Comparison of ENCODE assay signal across 11 cellular contexts in the genomic region with DNA sequence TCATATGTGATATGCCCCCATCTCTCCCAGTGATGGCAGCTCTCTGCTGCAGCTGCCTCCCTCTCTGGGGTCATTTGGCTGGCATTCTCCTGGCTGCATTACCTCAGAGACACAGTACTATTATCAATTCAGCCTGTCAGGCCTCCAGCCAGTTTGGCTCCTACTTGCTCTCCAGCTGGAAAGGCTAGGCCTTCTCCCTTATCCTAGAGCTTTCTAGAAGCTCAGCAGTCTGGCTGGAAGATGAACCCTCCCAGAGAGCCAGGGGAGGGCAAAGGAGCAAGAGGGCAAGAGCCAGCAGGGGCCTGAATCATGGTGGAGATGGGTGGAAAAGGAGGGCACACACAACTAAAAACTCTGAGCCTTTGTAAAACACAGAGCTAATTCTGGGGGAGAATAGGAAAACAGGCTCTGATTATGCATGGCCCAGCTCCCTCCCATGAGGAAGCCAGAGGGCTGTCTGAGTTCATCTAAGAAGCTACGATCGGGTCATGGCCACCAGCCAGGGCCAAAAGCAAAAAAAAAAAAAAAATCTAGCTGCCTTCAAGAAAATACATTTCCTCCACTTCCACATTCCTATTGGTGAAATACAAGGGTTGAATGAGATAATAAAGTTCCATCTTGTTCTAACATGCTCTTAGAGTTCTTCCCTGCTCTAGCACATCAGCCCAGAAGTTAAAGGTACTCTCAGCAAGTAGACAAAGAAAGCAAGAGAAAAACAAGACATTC. TPM values are rescaled to one million over a fixed set of nuclear protein-coding genes. Genes with fewer than 3 reads are reported as not detected.
DNase-seq lines count a peak whose midpoint lies in the region; ATAC-seq and TF ChIP-seq lines count a peak whose summit lies in the region.
"Had no signal": no experiment of that assay in that cellular context is flagged by ENCODE, and none has a peak within 500 bp of the region (broad histone marks: within the 10 kb centered on the region; RNA-seq: fewer than 3 reads in every experiment).

No MANE protein-coding gene starts in this region.

- H3K27ac ChIP-seq in SK-N-SH (ENCODE audit: low read depth in 2 of 2, low read length in 1 of 2) (peak overlapping the region; percentile 71 to 86; a peak in 3 of 4 replicates), epithelial cell of prostate (peak overlapping the region; percentile 100), left lung (peak overlapping the region; percentile 5 to 45), substantia nigra (ENCODE audit: low read depth, low read length, poor library complexity, severe bottlenecking) (peak overlapping the region; percentile 83), WERI-Rb-1 (no peak overlapping the region)
- H3K27ac ChIP-seq: suprapubic skin had no signal

- POLR2A ChIA-PET in SK-N-SH (lab: Yijun Ruan, JAX), result no interaction called here

- peaks cover 33 to 45% of the 10 kb centered on the region in 2 experiments for H3K4me1 ChIP-seq in SK-N-SH (ENCODE audit: control insufficient read depth in 1 of 2, insufficient read depth in 2 of 2, low read depth in 1 of 2, low read length in 1 of 2)
- peaks cover 31 to 43% of the 10 kb centered on the region in 2 donors for H3K4me1 ChIP-seq in left lung

- no peak for TF ChIP-seq CTCF in SK-N-SH (IDR thresholded peaks at IDR 0.05)
- no peak for TF ChIP-seq CTCF in left lung (IDR thresholded peaks at IDR 0.05)
- TF ChIP-seq CTCF in WERI-Rb-1 (IDR thresholded peaks at IDR 0.05; ENCODE audit: low read depth, low read length), result no peak

- H3K4me2 ChIP-seq in SK-N-SH, result peak overlapping the region; percentile 24; the same call in 1 of the 2 replicates

- no peak overlapping the region for H2AFZ ChIP-seq in SK-N-SH (ENCODE audit: low read depth)

- 0 out of 4 replicates have a peak, but pooled peaks of 1 of the 2 experiments have one; percentile 11 for TF ChIP-seq EP300 in SK-N-SH (IDR thresholded peaks at IDR 0.05; ENCODE audit: borderline replicate concordance in 1 of 2, low read depth in 1 of 2, low read length in 1 of 2)

- no peak overlapping the region for H3K4me3 ChIP-seq in SK-N-SH (ENCODE audit: low read depth in 2 of 2, low read length in 1 of 2)
- no peak overlapping the region for H3K4me3 ChIP-seq in left lung
- H3K4me3 ChIP-seq in WERI-Rb-1 (ENCODE audit: low read depth, low read length), result no peak overlapping the region
- H3K4me3 ChIP-seq: suprapubic skin had no signal

- H3K9me3 ChIP-seq in SK-N-SH (no peaks in the 10 kb centered on the region), left lung (no peaks in the 10 kb centered on the region), WERI-Rb-1 (ENCODE audit: severe bottlenecking) (no peaks in the 10 kb centered on the region)
- H3K9me3 ChIP-seq: suprapubic skin had no signal

- no peak for TF ChIP-seq RAD21 in SK-N-SH (IDR thresholded peaks at IDR 0.05; ENCODE audit: low read length)

- peaks cover 7% of the 10 kb centered on the region for H3F3A ChIP-seq in SK-N-SH (replicated peaks; ENCODE audit: insufficient read depth)

- peak; percentile 31 for ATAC-seq in left lung
- no peak for ATAC-seq in HG02885 (IDR thresholded peaks at IDR 0.05; ENCODE audit: poor library complexity, unreplicated experiment)

- H3K27me3 ChIP-seq in SK-N-SH (ENCODE audit: insufficient read depth) (no peaks in the 10 kb centered on the region), left lung (no peaks in the 10 kb centered on the region), WERI-Rb-1 (ENCODE audit: insufficient read depth, low read depth, severe bottlenecking) (peaks cover 38% of the 10 kb centered on the region)
- H3K27me3 ChIP-seq: suprapubic skin had no signal

- WGBS in SK-N-SH (ENCODE audit: low lambda C conversion rate), result 39% methylated on average over 2 of the region's 2 CpGs

- no peaks in the 10 kb centered on the region for H4K20me1 ChIP-seq in SK-N-SH (ENCODE audit: insufficient read depth)

- no peak for DNase-seq in SK-N-SH
- no peak for DNase-seq in epithelial cell of prostate (ENCODE audit: low read depth, low spot score)
- no peak for DNase-seq in left lung
- peak in 48 of 49 donors; percentile 17 to 89 (median 68) for DNase-seq in substantia nigra (lab: John Stamatoyannopoulos, UW)
- no peak for DNase-seq in WERI-Rb-1
- no peak for DNase-seq in effector CD8-positive, alpha-beta T cell (lab: John Stamatoyannopoulos, UW)
- DNase-seq in activated gamma-delta T cell treated with Interleukin-2 at 50 U/mL for 16 hours, result no peak
- DNase-seq: activated CD4-positive, alpha-beta memory T cell treated with anti-CD3 and anti-CD28 coated beads for 36 hours; stimulated activated CD4-positive, alpha-beta T cell treated with anti-CD3 and anti-CD28 coated beads, Interleukin-15, amount 100 ng/mL, for 24 hours had no signal

- H3K9me2 ChIP-seq in SK-N-SH, result no peaks in the 10 kb centered on the region

- intact Hi-C loops in left lung (cut with DNase I), result no loop called here

- H3K36me3 ChIP-seq in SK-N-SH (replicated peaks in 1 of 2; ENCODE audit: control insufficient read depth in 1 of 2, insufficient read depth in 2 of 2, low read length in 1 of 2) (no peaks in the 10 kb centered on the region), left lung (no peaks in the 10 kb centered on the region), WERI-Rb-1 (no peaks in the 10 kb centered on the region)

- CTCF ChIA-PET in SK-N-SH (lab: Yijun Ruan, JAX), result interaction anchor here (0.7 to 3.7 kb wide), 8 partner anchors 13 to 77 kb away, joined by 3 to 16 read pairs (median 4); no protein-coding TSS in a partner anchor

- no peak overlapping the region for H3K9ac ChIP-seq in SK-N-SH

- H3K79me2 ChIP-seq in SK-N-SH (ENCODE audit: insufficient read depth), result no peaks in the 10 kb centered on the region; the same call in 1 of the 2 replicates

TF ChIP-seq in SK-N-SH, 30 proteins besides CTCF, POLR2A, EP300 and RAD21:
- peak; percentile 60 for TF ChIP-seq NFIC (IDR thresholded peaks at IDR 0.05; ENCODE audit: borderline replicate concordance)
- TF ChIP-seq, protein P1, sequence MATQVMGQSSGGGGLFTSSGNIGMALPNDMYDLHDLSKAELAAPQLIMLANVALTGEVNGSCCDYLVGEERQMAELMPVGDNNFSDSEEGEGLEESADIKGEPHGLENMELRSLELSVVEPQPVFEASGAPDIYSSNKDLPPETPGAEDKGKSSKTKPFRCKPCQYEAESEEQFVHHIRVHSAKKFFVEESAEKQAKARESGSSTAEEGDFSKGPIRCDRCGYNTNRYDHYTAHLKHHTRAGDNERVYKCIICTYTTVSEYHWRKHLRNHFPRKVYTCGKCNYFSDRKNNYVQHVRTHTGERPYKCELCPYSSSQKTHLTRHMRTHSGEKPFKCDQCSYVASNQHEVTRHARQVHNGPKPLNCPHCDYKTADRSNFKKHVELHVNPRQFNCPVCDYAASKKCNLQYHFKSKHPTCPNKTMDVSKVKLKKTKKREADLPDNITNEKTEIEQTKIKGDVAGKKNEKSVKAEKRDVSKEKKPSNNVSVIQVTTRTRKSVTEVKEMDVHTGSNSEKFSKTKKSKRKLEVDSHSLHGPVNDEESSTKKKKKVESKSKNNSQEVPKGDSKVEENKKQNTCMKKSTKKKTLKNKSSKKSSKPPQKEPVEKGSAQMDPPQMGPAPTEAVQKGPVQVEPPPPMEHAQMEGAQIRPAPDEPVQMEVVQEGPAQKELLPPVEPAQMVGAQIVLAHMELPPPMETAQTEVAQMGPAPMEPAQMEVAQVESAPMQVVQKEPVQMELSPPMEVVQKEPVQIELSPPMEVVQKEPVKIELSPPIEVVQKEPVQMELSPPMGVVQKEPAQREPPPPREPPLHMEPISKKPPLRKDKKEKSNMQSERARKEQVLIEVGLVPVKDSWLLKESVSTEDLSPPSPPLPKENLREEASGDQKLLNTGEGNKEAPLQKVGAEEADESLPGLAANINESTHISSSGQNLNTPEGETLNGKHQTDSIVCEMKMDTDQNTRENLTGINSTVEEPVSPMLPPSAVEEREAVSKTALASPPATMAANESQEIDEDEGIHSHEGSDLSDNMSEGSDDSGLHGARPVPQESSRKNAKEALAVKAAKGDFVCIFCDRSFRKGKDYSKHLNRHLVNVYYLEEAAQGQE (IDR thresholded peaks at IDR 0.05; ENCODE audit: low read depth, low read length), result no peak
- no peak for TF ChIP-seq MXI1 (IDR thresholded peaks at IDR 0.05; ENCODE audit: low read depth, low read length)
- peak; percentile 75; the same call in 1 of the 2 replicates for TF ChIP-seq RXRA (IDR thresholded peaks at IDR 0.05; ENCODE audit: borderline replicate concordance, low read depth)
- peak; percentile 48 for TF ChIP-seq PBX3 (IDR thresholded peaks at IDR 0.05)
- peak; percentile 41; the same call in 1 of the 2 replicates for TF ChIP-seq TCF12 (IDR thresholded peaks at IDR 0.05)

RNA-seq across cellular contexts. Expression of gene LAMB3, which starts 8.8 kb away (rescaled TPM):
- polyA plus RNA-seq in SK-N-SH (2012; rRNA removed), result 14.1 and 18.0 TPM in 2 replicates
- 7.1 and 13.4 TPM in 2 replicates for polyA plus RNA-seq in SK-N-SH (2012; cell fraction: cytosol; rRNA removed)
- 24.8 and 31.3 TPM in 2 replicates for polyA plus RNA-seq in SK-N-SH (2012; cell fraction: nucleus; rRNA removed)
- 100 to 1,000 TPM in 1 of 2 donors, 10 to 100 TPM in 1; 64.1 to 126 TPM for total RNA-seq in left lung

RNA-seq across cellular contexts. Expression of gene G0S2, which starts 31.8 kb away (rescaled TPM):
- 32.5 and 43.2 TPM in 2 replicates for polyA plus RNA-seq in SK-N-SH (2012; rRNA removed)
- polyA plus RNA-seq in SK-N-SH (2012; cell fraction: cytosol; rRNA removed), result 34.0 and 38.5 TPM in 2 replicates
- 12.1 and 24.4 TPM in 2 replicates for polyA plus RNA-seq in SK-N-SH (2012; cell fraction: nucleus; rRNA removed)
- 10 to 100 TPM; 10.6 to 89.1 TPM for total RNA-seq in left lung

RNA-seq across cellular contexts. Expression of gene CAMK1G, which starts 59.9 kb away (rescaled TPM):
- 15.1 and 18.5 TPM in 2 replicates for polyA plus RNA-seq in SK-N-SH (2012; rRNA removed)
- polyA plus RNA-seq in SK-N-SH (2012; cell fraction: cytosol; rRNA removed), result 9.8 and 12.8 TPM in 2 replicates
- polyA plus RNA-seq in SK-N-SH (2012; cell fraction: nucleus; rRNA removed), result 14.3 and 16.7 TPM in 2 replicates
- total RNA-seq in left lung, result 1 to 10 TPM in 1 of 2 donors, under 1 TPM in 1; 0.29 to 1.1 TPM

Comparison
In these comparisons a context has a peak if more than half of its experiments do, and no peak if none do; other contexts are left out.
1. DNase-seq: peak in substantia nigra (48 of 49); none in SK-N-SH (single experiment), epithelial cell of prostate (single experiment), left lung (0 of 2), WERI-Rb-1 (single experiment), effector CD8-positive, alpha-beta T cell (single experiment) and activated gamma-delta T cell treated with Interleukin-2 at 50 U/mL for 16 hours (single experiment).